Comparison of ENCODE assay signal across 8 cellular contexts in genomic region chr3:123642182-123642956, GRCh38. TPM values are rescaled to one million over a fixed set of nuclear protein-coding genes. Genes with fewer than 3 reads are reported as not detected.
DNase-seq lines count a peak whose midpoint lies in the region; ATAC-seq, FAIRE-seq and TF ChIP-seq lines count a peak whose summit lies in the region.

No MANE protein-coding gene starts in this region.

- no peaks in the 10 kb centered on the region for H3K4me1 Mint-ChIP-seq in immature natural killer cell

- no peak for TF ChIP-seq EP300 in GM12878 (IDR thresholded peaks at IDR 0.05; ENCODE audit: borderline replicate concordance in 1 of 2, control insufficient read depth in 1 of 2, low read depth in 2 of 2, low read length in 2 of 2)

- TF ChIP-seq CTCF in GM12878 (IDR thresholded peaks at IDR 0.05 in 2 of 3, conservative IDR thresholded peaks at IDR 0.05 in 1 of 3; ENCODE audit: control insufficient read depth in 2 of 3, extremely low read depth in 1 of 3, insufficient read depth in 1 of 3, low read depth in 3 of 3, low read length in 3 of 3), result peak; percentile 80 to 89 (median 85)

- SMC1A ChIA-PET in GM12878 (lab: Charles Lee; ENCODE audit: uncharacterized antibody, unreplicated experiment), result interaction anchor here (0.6 to 1.6 kb wide), 13 partner anchors 10 to 103 kb away, joined by 3 to 5 read pairs (median 3); no protein-coding TSS in a partner anchor

- FAIRE-seq in GM12878 (lab: Jason Lieb, UNC), result peak; percentile 95

- H3K27ac Mint-ChIP-seq in immature natural killer cell, result no peak overlapping the region

- RAD21 ChIA-PET in GM12878 (lab: Charles Lee; ENCODE audit: unreplicated experiment), result interaction anchor here (0.5 to 1.3 kb wide), 4 partner anchors 17 to 171 kb away, joined by 3 read pairs; no protein-coding TSS in a partner anchor

- in situ Hi-C loops in GM12878 (cut with MboI), result loop anchor here (5.0 kb wide), 1 partner anchor 75 kb away; no protein-coding TSS in a partner anchor

- intact Hi-C loops in GM12878 (cut with micrococcal nuclease; ENCODE audit: unreplicated experiment), result no loop called here

- peaks cover 0 to 6% (median 3%) of the 10 kb centered on the region in 3 donors for H3K27me3 Mint-ChIP-seq in immature natural killer cell (ENCODE audit: low read depth in 3 of 3)

- no peaks in the 10 kb centered on the region for H3K79me2 ChIP-seq in GM12878 (ENCODE audit: control insufficient read depth, insufficient read depth, low read length)

- no peak overlapping the region for H3K4me3 Mint-ChIP-seq in immature natural killer cell

- peak; percentile 80 for DNase-seq in activated effector memory CD4-positive, alpha-beta T cell treated with anti-CD3 and anti-CD28 coated beads, Interleukin-2, amount 50 U/mL, for 16 hours
- DNase-seq in activated effector memory CD4-positive, alpha-beta T cell treated with Interleukin-2 at 50 U/mL for 16 hours, result no peak
- DNase-seq in NCI-H1092 (lab: John Stamatoyannopoulos, UW), result peak; percentile 36
- peak; percentile 52 to 92 for DNase-seq in SW 1271 (lab: John Stamatoyannopoulos, UW)
- peak; percentile 34 for DNase-seq in GM12878 (ENCODE audit: low read depth, low spot score)
- DNase-seq in immature natural killer cell, result peak in 2 of 3 donors; percentile 19 to 25
- peak; percentile 41 for DNase-seq in stimulated activated CD4-positive, alpha-beta T cell treated with anti-CD3 and anti-CD28 coated beads, Interleukin-12 subunit alpha, Interleukin-12 subunit beta, amount 100 ng/mL, for 4 hours

- no peaks in the 10 kb centered on the region for H3K9me3 ChIP-seq in GM12878 (replicated peaks; ENCODE audit: control insufficient read depth, insufficient read depth, low read length)

- TF ChIP-seq POLR2A in GM12878 (IDR thresholded peaks at IDR 0.05; ENCODE audit: low read depth, low read length), result no peak

- peaks cover 0 to 2% (median 0%) of the 10 kb centered on the region in 6 donors for H3K9me3 Mint-ChIP-seq in immature natural killer cell

- no peaks in the 10 kb centered on the region; the same call in 1 of the 2 replicates for H4K20me1 ChIP-seq in GM12878 (ENCODE audit: control insufficient read depth, insufficient read depth)

- no peaks in the 10 kb centered on the region for H3K36me3 Mint-ChIP-seq in immature natural killer cell

- ATAC-seq in HG02623 (IDR thresholded peaks at IDR 0.05; ENCODE audit: unreplicated experiment), result peak; percentile 78
- peak; percentile 99 for ATAC-seq in GM12878

- H3K4me1 ChIP-seq in GM12878 (ENCODE audit: control insufficient read depth, insufficient read depth, low read length), result no peaks in the 10 kb centered on the region

- CTCF ChIA-PET in GM12878 (lab: Yijun Ruan, JAX), result interaction anchor here (0.7 to 3.5 kb wide), 33 partner anchors 9 to 440 kb away, joined by 3 to 32 read pairs (median 5); partner anchors contain the start of gene HACD2

- no peak overlapping the region for H2AFZ ChIP-seq in GM12878 (ENCODE audit: control insufficient read depth, low read depth, low read length)

- H3K27ac ChIP-seq in GM12878 (ENCODE audit: control insufficient read depth, insufficient read depth), result no peak overlapping the region

- 18% methylated on average over 3 of the region's 3 CpGs for WGBS in GM12878 (ENCODE audit: insufficient coverage, insufficient replicate concordance, low lambda C conversion rate, missing lambda C conversion rate)

- no peaks in the 10 kb centered on the region for H3K36me3 ChIP-seq in GM12878 (ENCODE audit: control insufficient read depth in 2 of 2, insufficient read depth in 2 of 2, low read length in 1 of 2)

- no peak overlapping the region for H3K4me2 ChIP-seq in GM12878 (ENCODE audit: control insufficient read depth, insufficient read depth)

- no peak overlapping the region for H3K4me3 ChIP-seq in GM12878

- no peaks in the 10 kb centered on the region for H3K27me3 ChIP-seq in GM12878 (replicated peaks in 1 of 2; ENCODE audit: control insufficient read depth in 2 of 2, insufficient read depth in 2 of 2, low read length in 1 of 2)

- BruUV-seq in GM12878 (replicated peaks; lab: Mats Ljungman, UMichigan), result no TSS peak

- peak; percentile 54 for TF ChIP-seq RAD21 in GM12878 (IDR thresholded peaks at IDR 0.05; ENCODE audit: insufficient read depth, low read depth, low read length)

- H3K9ac ChIP-seq in GM12878 (ENCODE audit: control insufficient read depth, insufficient read depth, low read length), result no peak overlapping the region

- POLR2A ChIA-PET in GM12878 (lab: Charles Lee), result no interaction called here

TF ChIP-seq in GM12878, 131 proteins besides CTCF, POLR2A, EP300 and RAD21:
- TF ChIP-seq SP1 (IDR thresholded peaks at IDR 0.05; ENCODE audit: low read depth, low read length) (no peak), RBBP5 (conservative IDR thresholded peaks at IDR 0.05) (no peak), PKNOX1 (IDR thresholded peaks at IDR 0.05) (0 out of 2 replicates have a peak, but pooled peaks have one; percentile 9), SMC3 (IDR thresholded peaks at IDR 0.05; ENCODE audit: borderline replicate concordance, low read length) (peak; percentile 51), ZSCAN29 (IDR thresholded peaks at IDR 0.05) (no peak), PBX3 (IDR thresholded peaks at IDR 0.05; ENCODE audit: insufficient replicate concordance, low read depth, low read length) (no peak), JUND (IDR thresholded peaks at IDR 0.05; ENCODE audit: low read depth, low read length) (no peak), IKZF2 (IDR thresholded peaks at IDR 0.05) (no peak), YY1 (IDR thresholded peaks at IDR 0.05; ENCODE audit: low read depth, low read length) (peak; percentile 74), RUNX3 (IDR thresholded peaks at IDR 0.05; ENCODE audit: low read length) (peak; percentile 44), ATF3 (IDR thresholded peaks at IDR 0.05; ENCODE audit: borderline replicate concordance, extremely low read depth, low read depth, low read length) (peak; percentile 26; the same call in 1 of the 2 replicates), SUPT20H (IDR thresholded peaks at IDR 0.05; ENCODE audit: borderline replicate concordance, control insufficient read depth, low read depth, low read length) (no peak), RAD51 (IDR thresholded peaks at IDR 0.05) (peak; percentile 76), BHLHE40 (IDR thresholded peaks at IDR 0.05; ENCODE audit: borderline replicate concordance in 1 of 2, low read depth in 2 of 2, low read length in 1 of 2) (peak in 1 of 2 experiments; percentile 43; a peak in 1 of 4 replicates), SMARCA5 (IDR thresholded peaks at IDR 0.05) (no peak), TCF12 (IDR thresholded peaks at IDR 0.05; ENCODE audit: low read depth, low read length) (0 out of 2 replicates have a peak, but pooled peaks have one; percentile 51), CREM (IDR thresholded peaks at IDR 0.05; ENCODE audit: low read depth) (no peak)
- TF ChIP-seq, protein P1, sequence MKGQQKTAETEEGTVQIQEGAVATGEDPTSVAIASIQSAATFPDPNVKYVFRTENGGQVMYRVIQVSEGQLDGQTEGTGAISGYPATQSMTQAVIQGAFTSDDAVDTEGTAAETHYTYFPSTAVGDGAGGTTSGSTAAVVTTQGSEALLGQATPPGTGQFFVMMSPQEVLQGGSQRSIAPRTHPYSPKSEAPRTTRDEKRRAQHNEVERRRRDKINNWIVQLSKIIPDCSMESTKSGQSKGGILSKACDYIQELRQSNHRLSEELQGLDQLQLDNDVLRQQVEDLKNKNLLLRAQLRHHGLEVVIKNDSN (IDR thresholded peaks at IDR 0.05; ENCODE audit: borderline replicate concordance, extremely low read length, insufficient read depth, low read depth, low read length), result peak; percentile 78

RNA-seq across cellular contexts. Expression of gene HACD2, which starts 57.5 kb away (rescaled TPM):
- total RNA-seq in GM12878 (2013; cell fraction: nucleolus; rRNA removed), result 27.6 and 29.8 TPM in 2 replicates
- total RNA-seq in GM12878 (2014; rRNA removed) (19.3 and 22.6 TPM in 2 replicates), GM12878 (2014; rRNA removed; fragmentation: Illumina TruSeq; extraction: Trizol) (19.0 and 19.8 TPM in 2 replicates), GM12878 (2021) (20.4 and 21.5 TPM in 2 replicates)
- polyA plus RNA-seq in GM12878 (2011; ENCODE audit: low read depth), result 6.3 TPM
- polyA plus RNA-seq in GM12878 (2011; rRNA removed) (30.0 and 38.5 TPM in 2 replicates), GM12878 (2014; fragmentation: Illumina TruSeq; extraction: Trizol) (26.4 and 33.0 TPM in 2 replicates), GM12878 (2014; fragmentation: Nextera tagmentation; extraction: Ambion mirVana) (1 to 10 TPM; 9.1 to 9.6 TPM), GM12878 (2014; rRNA removed) (15.2 and 17.4 TPM in 2 replicates), GM12878 (2016; fragmentation: Nextera tagmentation; extraction: Ambion mirVana) (10 to 100 TPM; 17.7 to 18.6 TPM), immature natural killer cell (10 to 100 TPM; 19.3 to 37.0 (median 25.3) TPM)
- polyA plus RNA-seq in GM12878 (2011; cell fraction: cytosol; rRNA removed), result 14.9 and 15.2 TPM in 2 replicates
- polyA plus RNA-seq in GM12878 (2011; cell fraction: nucleus; rRNA removed), result 11.8 and 12.6 TPM in 2 replicates
- 8.4 and 8.9 TPM in 2 replicates for polyA plus RNA-seq in GM12878 (2012)
- polyA minus RNA-seq in GM12878 (2011; rRNA and poly(A)+ RNA removed), result 30.1 and 58.3 TPM in 2 replicates
- polyA minus RNA-seq in GM12878 (2011; cell fraction: cytosol; rRNA and poly(A)+ RNA removed), result 10.6 and 13.0 TPM in 2 replicates
- 7.6 and 14.9 TPM in 2 replicates for polyA minus RNA-seq in GM12878 (2011; cell fraction: nucleus; rRNA and poly(A)+ RNA removed)
